In the genomic region with DNA sequence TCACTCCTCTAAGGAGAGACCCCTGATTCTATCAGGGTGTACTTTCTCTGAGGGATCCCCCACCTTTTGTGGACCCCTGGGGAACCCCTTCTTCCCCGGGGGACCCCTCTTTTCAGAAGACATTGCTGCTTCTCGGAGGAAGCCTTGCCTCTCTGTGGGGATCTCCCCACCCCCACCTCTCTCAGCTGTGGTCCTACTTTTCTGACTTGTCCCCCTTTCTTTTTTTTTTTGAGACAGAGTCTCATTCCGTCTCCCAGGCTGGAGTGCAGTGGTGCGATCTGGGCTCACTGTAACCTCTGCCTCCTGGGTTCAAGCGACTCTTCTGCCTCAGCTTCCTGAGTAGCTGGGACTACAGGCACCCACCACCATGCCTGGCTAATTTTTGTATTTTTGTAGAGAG, we compare ENCODE assay signal across 10 cellular contexts. TPM values are rescaled to one million over a fixed set of nuclear protein-coding genes. Genes with fewer than 3 reads are reported as not detected.
DNase-seq lines count a peak whose midpoint lies in the region; ATAC-seq and TF ChIP-seq lines count a peak whose summit lies in the region.
"Had no signal": no experiment of that assay in that cellular context is flagged by ENCODE, and none has a peak within 500 bp of the region (broad histone marks: within the 10 kb centered on the region; RNA-seq: fewer than 3 reads in every experiment).

No MANE protein-coding gene starts in this region.

- ATAC-seq in activated naive CD8-positive, alpha-beta T cell treated with anti-CD3 and anti-CD28 coated beads, Interleukin-2, amount 50 U/mL, for 24 hours, result no peak
- no peak for ATAC-seq in lower lobe of right lung
- ATAC-seq in GM18519 (IDR thresholded peaks at IDR 0.05; ENCODE audit: low FRiP score, unreplicated experiment), result no peak

- in situ Hi-C loops in GM13976 (cut with MboI; ENCODE audit: low sequenced_read_pairs, unreplicated experiment), result no loop called here

- peak overlapping the region; percentile 87 for H3K4me3 ChIP-seq in lower lobe of right lung
- peak overlapping the region in 3 of 4 donors; percentile 76 to 93 (median 87) for H3K4me3 ChIP-seq in tibial nerve

- H3K27me3 ChIP-seq in lower lobe of right lung (ENCODE audit: low read depth) (no peaks in the 10 kb centered on the region), tibial nerve (no peaks in the 10 kb centered on the region)

- H3K4me1 Mint-ChIP-seq in activated naive CD4-positive, alpha-beta T cell treated with anti-CD3 and anti-CD28 coated beads, Interleukin-2, amount 50 U/mL, for 24 hours, result peaks cover 54% of the 10 kb centered on the region
- H3K4me1 Mint-ChIP-seq in activated naive CD8-positive, alpha-beta T cell treated with anti-CD3 and anti-CD28 coated beads, Interleukin-2, amount 50 U/mL, for 24 hours, result peaks cover 50% of the 10 kb centered on the region

- no peaks in the 10 kb centered on the region for H3K36me3 Mint-ChIP-seq in activated naive CD4-positive, alpha-beta T cell treated with anti-CD3 and anti-CD28 coated beads, Interleukin-2, amount 50 U/mL, for 24 hours
- peaks cover 4% of the 10 kb centered on the region for H3K36me3 Mint-ChIP-seq in activated naive CD8-positive, alpha-beta T cell treated with anti-CD3 and anti-CD28 coated beads, Interleukin-2, amount 50 U/mL, for 24 hours (ENCODE audit: low read depth)

- H3K27me3 Mint-ChIP-seq in activated naive CD4-positive, alpha-beta T cell treated with anti-CD3 and anti-CD28 coated beads, Interleukin-2, amount 50 U/mL, for 24 hours, result no peaks in the 10 kb centered on the region
- H3K27me3 Mint-ChIP-seq in activated naive CD8-positive, alpha-beta T cell treated with anti-CD3 and anti-CD28 coated beads, Interleukin-2, amount 50 U/mL, for 24 hours, result no peaks in the 10 kb centered on the region

- no peaks in the 10 kb centered on the region for H3K36me3 ChIP-seq in lower lobe of right lung
- no peaks in the 10 kb centered on the region for H3K36me3 ChIP-seq in tibial nerve

- H3K4me1 ChIP-seq in lower lobe of right lung (peaks cover 65% of the 10 kb centered on the region), tibial nerve (peaks cover 0 to 58% (median 24%) of the 10 kb centered on the region in 4 donors)

- no peaks in the 10 kb centered on the region for H3K9me3 Mint-ChIP-seq in activated naive CD4-positive, alpha-beta T cell treated with anti-CD3 and anti-CD28 coated beads, Interleukin-2, amount 50 U/mL, for 24 hours
- no peaks in the 10 kb centered on the region for H3K9me3 Mint-ChIP-seq in activated naive CD8-positive, alpha-beta T cell treated with anti-CD3 and anti-CD28 coated beads, Interleukin-2, amount 50 U/mL, for 24 hours

- H3K9me3 ChIP-seq in lower lobe of right lung (no peaks in the 10 kb centered on the region), tibial nerve (no peaks in the 10 kb centered on the region)

- TF ChIP-seq CTCF in lower lobe of right lung (IDR thresholded peaks at IDR 0.05) (no peak), tibial nerve (IDR thresholded peaks at IDR 0.05) (no peak), GM13976 (IDR thresholded peaks at IDR 0.05; ENCODE audit: borderline replicate concordance, control extremely low read depth, extremely low read depth, insufficient read depth, missing control alignments) (no peak)

- H3K4me3 Mint-ChIP-seq in activated naive CD4-positive, alpha-beta T cell treated with anti-CD3 and anti-CD28 coated beads, Interleukin-2, amount 50 U/mL, for 24 hours, result peak overlapping the region; percentile 96
- H3K4me3 Mint-ChIP-seq in activated naive CD8-positive, alpha-beta T cell treated with anti-CD3 and anti-CD28 coated beads, Interleukin-2, amount 50 U/mL, for 24 hours, result peak overlapping the region; percentile 89

- peak overlapping the region; percentile 70 for H3K27ac Mint-ChIP-seq in activated naive CD4-positive, alpha-beta T cell treated with anti-CD3 and anti-CD28 coated beads, Interleukin-2, amount 50 U/mL, for 24 hours
- H3K27ac Mint-ChIP-seq in activated naive CD8-positive, alpha-beta T cell treated with anti-CD3 and anti-CD28 coated beads, Interleukin-2, amount 50 U/mL, for 24 hours, result peak overlapping the region; percentile 79

- TF ChIP-seq POLR2A in tibial nerve (IDR thresholded peaks at IDR 0.05), result no peak

- 73 to 78% methylated on average over 5 of the region's 5 CpGs for WGBS in tibial nerve, 2 donors

- intact Hi-C loops in lower lobe of right lung (cut with DNase I), result no loop called here

- TF ChIP-seq EP300 in tibial nerve (IDR thresholded peaks at IDR 0.05), result no peak

- no peak for DNase-seq in activated naive CD4-positive, alpha-beta T cell (lab: John Stamatoyannopoulos, UW)
- no peak for DNase-seq in activated naive CD8-positive, alpha-beta T cell treated with anti-CD3 and anti-CD28 coated beads, Interleukin-2, amount 50 U/mL, for 24 hours
- no peak for DNase-seq in lower lobe of right lung
- DNase-seq in tibial nerve (ENCODE audit: low spot score in 2 of 2), result no peak
- DNase-seq in SKM-1 treated with dmso at 0.1 percent for 144 hours (lab: John Stamatoyannopoulos, UW; ENCODE audit: unreplicated experiment), result no peak
- no peak for DNase-seq in GM13976 (ENCODE audit: low spot score)
- DNase-seq: GOT3, NCI-H2107 had no signal

- H3K27ac ChIP-seq in lower lobe of right lung, result peak overlapping the region; percentile 92
- peak overlapping the region in 3 of 4 donors; percentile 84 to 91 (median 87) for H3K27ac ChIP-seq in tibial nerve

RNA-seq across cellular contexts. Expression of a gene that starts 18.4 kb away (rescaled TPM):
- 84.0 TPM for total RNA-seq in lower lobe of right lung
- total RNA-seq in tibial nerve, result 10 to 100 TPM; 34.1 to 69.6 (median 36.8) TPM
